10 cellular contexts compared by ENCODE assay signal in genomic region chr13:73913043-73913740, GRCh38.
DNase-seq lines count a peak whose midpoint lies in the region; ATAC-seq and TF ChIP-seq lines count a peak whose summit lies in the region.
"Had no signal": no experiment of that assay in that cellular context is flagged by ENCODE, and none has a peak within 500 bp of the region (broad histone marks: within the 10 kb centered on the region; RNA-seq: fewer than 3 reads in every experiment).

No MANE protein-coding gene starts in this region.

- H3K27me3 ChIP-seq in endodermal cell (ENCODE audit: control insufficient read depth, insufficient read depth, low read length, poor library complexity, severe bottlenecking) = no peaks in the 10 kb centered on the region
- H3K27me3 ChIP-seq: ovary had no signal

- no peaks in the 10 kb centered on the region for H3K9me3 ChIP-seq in endodermal cell (ENCODE audit: control insufficient read depth, low read length)
- H3K9me3 ChIP-seq: ovary had no signal

- H3K27me3 Mint-ChIP-seq in endodermal cell (ENCODE audit: insufficient read depth) (no peaks in the 10 kb centered on the region), nephron (ENCODE audit: low read depth) (no peaks in the 10 kb centered on the region)

- H3K9ac ChIP-seq in endodermal cell (ENCODE audit: extremely low read depth, low read length, poor library complexity, severe bottlenecking) = no peak overlapping the region

- H3K27ac Mint-ChIP-seq in endodermal cell = peak overlapping the region; percentile 14
- peak overlapping the region; percentile 19 to 49 (median 43) for H3K27ac Mint-ChIP-seq in nephron

- H3K4me3 Mint-ChIP-seq in endodermal cell (no peak overlapping the region), nephron (no peak overlapping the region)

- H3K36me3 Mint-ChIP-seq in endodermal cell (ENCODE audit: low read depth) (no peaks in the 10 kb centered on the region), nephron (ENCODE audit: low read depth) (peaks cover 3% of the 10 kb centered on the region)

- DNase-seq in GM04503 (ENCODE audit: low read depth) = peak; percentile 49
- DNase-seq in endodermal cell = peak; percentile 47
- DNase-seq in germinal center (ENCODE audit: low spot score) = no peak
- DNase-seq in SIG-M5 (lab: John Stamatoyannopoulos, UW) = no peak
- no peak for DNase-seq in NCI-H1092 (lab: John Stamatoyannopoulos, UW)
- DNase-seq: ovary, PC-3 had no signal

- H3K4me3 ChIP-seq in endodermal cell (ENCODE audit: low read length) = no peak overlapping the region
- H3K4me3 ChIP-seq: ovary had no signal

- ATAC-seq in HG02642 (IDR thresholded peaks at IDR 0.05; ENCODE audit: poor library complexity, unreplicated experiment) = peak; percentile 43
- no peak for ATAC-seq in GM19023 (IDR thresholded peaks at IDR 0.05; ENCODE audit: unreplicated experiment)
- ATAC-seq: PC-3 had no signal

- H3K4me1 ChIP-seq in endodermal cell (ENCODE audit: control insufficient read depth, insufficient read depth, low read length) = no peaks in the 10 kb centered on the region

- TF ChIP-seq CTCF in endodermal cell (conservative IDR thresholded peaks at IDR 0.05) (no peak), nephron (IDR thresholded peaks at IDR 0.05; ENCODE audit: unreplicated experiment in 3 of 3) (no peak)

- no peaks in the 10 kb centered on the region for H3K36me3 ChIP-seq in endodermal cell (ENCODE audit: control insufficient read depth, insufficient read depth, low read length)
- H3K36me3 ChIP-seq: ovary had no signal

- 79 to 92% methylated on average over 6 of the region's 6 CpGs for WGBS in endodermal cell (ENCODE audit: insufficient coverage in 1 of 2, insufficient read length in 1 of 2), 2 experiments

- no peak overlapping the region for H3K27ac ChIP-seq in endodermal cell (ENCODE audit: low read depth, low read length)
- H3K27ac ChIP-seq: ovary had no signal

- H3K4me1 Mint-ChIP-seq in endodermal cell = peaks cover 25% of the 10 kb centered on the region
- peaks cover 37% of the 10 kb centered on the region for H3K4me1 Mint-ChIP-seq in nephron

- H3K9me3 Mint-ChIP-seq in endodermal cell (no peaks in the 10 kb centered on the region), nephron (no peaks in the 10 kb centered on the region)

Comparison
In these comparisons a context has a peak if more than half of its experiments do, and no peak if none do; other contexts are left out.
1. DNase-seq: peak in GM04503 (single experiment) and endodermal cell (single experiment); none in germinal center (single experiment), SIG-M5 (single experiment) and NCI-H1092 (single experiment).